Comparison of ENCODE assay signal across 6 cellular contexts in genomic region chr1:110952031-110952430, GRCh38.
"Had no signal": no experiment of that assay in that cellular context is flagged by ENCODE, and none has a peak within 500 bp of the region (broad histone marks: within the 10 kb centered on the region; RNA-seq: fewer than 3 reads in every experiment).

No MANE protein-coding gene starts in this region.

- H3K27me3 Mint-ChIP-seq: IgD-negative memory B cell had no signal

- H3K4me3 ChIP-seq: K562 had no signal

- H3K27ac Mint-ChIP-seq: IgD-negative memory B cell had no signal

- DNase-seq: IMR-90, KBM-7 had no signal

- FAIRE-seq: HepG2, HTR-8/SVneo, K562 had no signal
